1 cellular context compared by ENCODE assay signal in genomic region chrX:23773601-23774175, GRCh38.
TF ChIP-seq lines count a peak whose summit lies in the region.

No MANE protein-coding gene starts in this region.

TF ChIP-seq in SK-N-SH, 30 proteins besides CTCF, POLR2A, EP300 and RAD21:
- no peak for TF ChIP-seq RCOR1 (IDR thresholded peaks at IDR 0.05; ENCODE audit: low read length)
- no peak for TF ChIP-seq JUND (IDR thresholded peaks at IDR 0.05)
- no peak for TF ChIP-seq TCF12 (IDR thresholded peaks at IDR 0.05)
- no peak for TF ChIP-seq SMC3 (IDR thresholded peaks at IDR 0.05; ENCODE audit: low read depth, low read length)
- TF ChIP-seq, protein P1, sequence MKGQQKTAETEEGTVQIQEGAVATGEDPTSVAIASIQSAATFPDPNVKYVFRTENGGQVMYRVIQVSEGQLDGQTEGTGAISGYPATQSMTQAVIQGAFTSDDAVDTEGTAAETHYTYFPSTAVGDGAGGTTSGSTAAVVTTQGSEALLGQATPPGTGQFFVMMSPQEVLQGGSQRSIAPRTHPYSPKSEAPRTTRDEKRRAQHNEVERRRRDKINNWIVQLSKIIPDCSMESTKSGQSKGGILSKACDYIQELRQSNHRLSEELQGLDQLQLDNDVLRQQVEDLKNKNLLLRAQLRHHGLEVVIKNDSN (IDR thresholded peaks at IDR 0.05; ENCODE audit: borderline replicate concordance, low read depth): no peak
- TF ChIP-seq RFX5 (IDR thresholded peaks at IDR 0.05; ENCODE audit: low read length): no peak
- TF ChIP-seq MXI1 (IDR thresholded peaks at IDR 0.05; ENCODE audit: low read depth, low read length): no peak
- TF ChIP-seq EZH2phosphoT487 (IDR thresholded peaks at IDR 0.05; ENCODE audit: borderline replicate concordance, low read depth): no peak
- no peak for TF ChIP-seq CHD2 (IDR thresholded peaks at IDR 0.05; ENCODE audit: low read length, partially characterized antibody)
- TF ChIP-seq FOXJ3 (CRISPR knock-in tag; IDR thresholded peaks at IDR 0.05): no peak
- no peak for TF ChIP-seq TAF1 (IDR thresholded peaks at IDR 0.05; ENCODE audit: borderline replicate concordance, low read depth, low read length)
- TF ChIP-seq FOSL2 (IDR thresholded peaks at IDR 0.05; ENCODE audit: borderline replicate concordance, low read depth): no peak
- TF ChIP-seq, protein P2, sequence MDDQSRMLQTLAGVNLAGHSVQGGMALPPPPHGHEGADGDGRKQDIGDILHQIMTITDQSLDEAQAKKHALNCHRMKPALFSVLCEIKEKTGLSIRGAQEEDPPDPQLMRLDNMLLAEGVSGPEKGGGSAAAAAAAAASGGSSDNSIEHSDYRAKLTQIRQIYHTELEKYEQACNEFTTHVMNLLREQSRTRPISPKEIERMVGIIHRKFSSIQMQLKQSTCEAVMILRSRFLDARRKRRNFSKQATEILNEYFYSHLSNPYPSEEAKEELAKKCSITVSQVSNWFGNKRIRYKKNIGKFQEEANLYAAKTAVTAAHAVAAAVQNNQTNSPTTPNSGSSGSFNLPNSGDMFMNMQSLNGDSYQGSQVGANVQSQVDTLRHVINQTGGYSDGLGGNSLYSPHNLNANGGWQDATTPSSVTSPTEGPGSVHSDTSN (IDR thresholded peaks at IDR 0.05): no peak
- TF ChIP-seq NFIC (IDR thresholded peaks at IDR 0.05; ENCODE audit: borderline replicate concordance): no peak
- no peak for TF ChIP-seq MAX (IDR thresholded peaks at IDR 0.05; ENCODE audit: low read depth)
- no peak for TF ChIP-seq POLR2AphosphoS5 (IDR thresholded peaks at IDR 0.05; ENCODE audit: low read depth, low read length)
- TF ChIP-seq TEAD4 (IDR thresholded peaks at IDR 0.05; ENCODE audit: borderline replicate concordance, insufficient read depth): no peak
TF ChIP-seq in SK-N-SH: peak in this region for 0.
